9 cellular contexts compared by ENCODE assay signal in the genomic region with DNA sequence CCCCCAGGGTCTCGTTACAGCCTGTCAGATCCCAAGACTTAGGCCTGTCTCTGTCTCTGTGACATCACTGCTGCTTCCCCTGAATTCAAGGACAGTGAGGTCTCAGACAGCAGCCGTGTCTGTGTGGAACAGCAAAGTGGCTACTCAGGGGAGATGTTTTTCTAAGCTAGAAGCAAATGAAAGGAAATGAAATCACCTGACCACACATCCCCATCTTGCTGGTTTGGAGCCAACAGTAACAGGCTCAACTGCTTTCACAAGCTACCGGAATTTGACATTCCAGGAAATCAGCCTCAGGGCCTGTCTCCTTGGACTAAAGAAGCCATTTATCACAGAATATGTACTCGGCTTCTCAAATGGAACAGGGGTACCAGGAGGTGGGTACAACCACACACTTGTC.
A peak's percentile ranks its signal among the peaks of the same experiment; 100 is the strongest.
DNase-seq lines count a peak whose midpoint lies in the region; ATAC-seq and TF ChIP-seq lines count a peak whose summit lies in the region.
"Had no signal": no experiment of that assay in that cellular context is flagged by ENCODE, and none has a peak within 500 bp of the region (broad histone marks: within the 10 kb centered on the region; RNA-seq: fewer than 3 reads in every experiment).

No MANE protein-coding gene starts in this region.

- H3K9me3 ChIP-seq in adipocyte (ENCODE audit: control insufficient read depth, low read length) (no peaks in the 10 kb centered on the region), right atrium auricular region (no peaks in the 10 kb centered on the region), spleen (peaks cover 0 to 23% (median 13%) of the 10 kb centered on the region in 8 donors)

- intact Hi-C loops in spleen (cut with DNase I; ENCODE audit: low total_unique reads) = loop anchor here (10.0 kb wide), 1 partner anchor 80 kb away; no protein-coding TSS in a partner anchor

- TF ChIP-seq POLR2A in spleen (IDR thresholded peaks at IDR 0.05) = no peak

- TF ChIP-seq CTCF in right atrium auricular region (IDR thresholded peaks at IDR 0.05) (no peak), spleen (IDR thresholded peaks at IDR 0.05 in 8 of 11, conservative IDR thresholded peaks at IDR 0.05 in 3 of 11) (no peak)

- DNase-seq in HCEC 1CT (peak; percentile 73), adipocyte (ENCODE audit: low read depth) (peak; percentile 83), right atrium auricular region (ENCODE audit: low spot score) (peak; percentile 62), spleen (no peak), NCI-H2081 treated with DMSO at 0.1 percent for 48 hours (lab: John Stamatoyannopoulos, UW) (no peak), NCI-H1930 (lab: John Stamatoyannopoulos, UW) (no peak), NCI-H2107 (lab: John Stamatoyannopoulos, UW) (no peak)

- H3K36me3 ChIP-seq in adipocyte (ENCODE audit: control insufficient read depth, insufficient read depth, low read length, severe bottlenecking) = peaks cover 7% of the 10 kb centered on the region
- H3K36me3 ChIP-seq in right atrium auricular region = peaks cover 41% of the 10 kb centered on the region
- H3K36me3 ChIP-seq in spleen = peaks cover 2 to 94% (median 44%) of the 10 kb centered on the region in 6 donors

- ATAC-seq in HG03097 (IDR thresholded peaks at IDR 0.05; ENCODE audit: low FRiP score, unreplicated experiment) = no peak

- 24 to 43% (median 33%) methylated on average over 4 of the region's 4 CpGs for WGBS in spleen, 5 donors

- peaks cover 11% of the 10 kb centered on the region for H3K4me1 ChIP-seq in adipocyte (ENCODE audit: control insufficient read depth, insufficient read depth, low read length)
- H3K4me1 ChIP-seq in right atrium auricular region = peaks cover 0 to 4% of the 10 kb centered on the region in 2 donors
- H3K4me1 ChIP-seq in spleen = peaks cover 0 to 33% (median 8%) of the 10 kb centered on the region in 6 donors

- H3K4me3 ChIP-seq in adipocyte (ENCODE audit: low read length) (no peak overlapping the region), right atrium auricular region (no peak overlapping the region), spleen (no peak overlapping the region)
- H3K4me3 ChIP-seq: SK-N-MC had no signal

- no peaks in the 10 kb centered on the region for H3K27me3 ChIP-seq in adipocyte (replicated peaks; ENCODE audit: control insufficient read depth, insufficient read depth, low read length)
- no peaks in the 10 kb centered on the region for H3K27me3 ChIP-seq in right atrium auricular region
- no peaks in the 10 kb centered on the region for H3K27me3 ChIP-seq in spleen (replicated peaks in 1 of 7)

- H3K9ac ChIP-seq in adipocyte (ENCODE audit: low read length) = no peak overlapping the region

- peak overlapping the region; percentile 46 to 51 for H3K27ac ChIP-seq in right atrium auricular region
- peak overlapping the region in 7 of 8 donors; percentile 44 to 73 (median 67) for H3K27ac ChIP-seq in spleen
- H3K27ac ChIP-seq: SK-N-MC had no signal

Comparison
In these comparisons a context has a peak if more than half of its experiments do, and no peak if none do; other contexts are left out.
1. DNase-seq: peak in HCEC 1CT (single experiment), adipocyte (single experiment) and right atrium auricular region (single experiment); none in spleen (single experiment), NCI-H2081 treated with DMSO at 0.1 percent for 48 hours (single experiment), NCI-H1930 (0 of 2) and NCI-H2107 (single experiment).